Comparison of ENCODE assay signal across 1 cellular context in genomic region chr17:81984773-81985410, GRCh38.
TF ChIP-seq lines count a peak whose summit lies in the region.

No MANE protein-coding gene starts in this region.

TF ChIP-seq in HepG2, 621 proteins besides CTCF, POLR2A, EP300 and RAD21 (continued from another document):
- TF ChIP-seq ZBTB26 (CRISPR knock-in tag; IDR thresholded peaks at IDR 0.05; ENCODE audit: borderline replicate concordance), result no peak
- no peak for TF ChIP-seq ZGPAT (CRISPR knock-in tag; IDR thresholded peaks at IDR 0.05)
- TF ChIP-seq REST (IDR thresholded peaks at IDR 0.05; ENCODE audit: borderline replicate concordance in 1 of 2, low read depth in 1 of 2, low read length in 2 of 2), result no peak
- TF ChIP-seq ISX (CRISPR knock-in tag; conservative IDR thresholded peaks at IDR 0.05), result no peak
- peak; percentile 86 for TF ChIP-seq HNRNPLL (IDR thresholded peaks at IDR 0.05; ENCODE audit: low read depth, low read length, poor library complexity, severe bottlenecking)
- TF ChIP-seq HNF1A (IDR thresholded peaks at IDR 0.05; ENCODE audit: low read depth), result no peak
- TF ChIP-seq HNF1A (CRISPR knock-in tag; IDR thresholded peaks at IDR 0.05; ENCODE audit: borderline replicate concordance), result no peak
- no peak for TF ChIP-seq ZNF710 (CRISPR knock-in tag; IDR thresholded peaks at IDR 0.05; ENCODE audit: borderline replicate concordance)
- TF ChIP-seq AGO2 (optimal IDR thresholded peaks at IDR 0.05; ENCODE audit: low read depth, low read length), result peak; percentile 49
- TF ChIP-seq ZC3H13 (CRISPR knock-in tag; IDR thresholded peaks at IDR 0.05), result no peak
- TF ChIP-seq ZNF224 (CRISPR knock-in tag; IDR thresholded peaks at IDR 0.05), result no peak
- no peak for TF ChIP-seq ZNF660 (CRISPR knock-in tag; IDR thresholded peaks at IDR 0.05; ENCODE audit: borderline replicate concordance, low read depth)
- no peak for TF ChIP-seq TFAP4 (IDR thresholded peaks at IDR 0.05; ENCODE audit: borderline replicate concordance, low read depth)
- no peak for TF ChIP-seq ZNF142 (CRISPR knock-in tag; IDR thresholded peaks at IDR 0.05)
- no peak for TF ChIP-seq NCOR1 (IDR thresholded peaks at IDR 0.05; ENCODE audit: borderline replicate concordance, low read length)
- TF ChIP-seq KAT8 (CRISPR knock-in tag; IDR thresholded peaks at IDR 0.05), result no peak
- no peak for TF ChIP-seq ZNF280B (CRISPR knock-in tag; IDR thresholded peaks at IDR 0.05; ENCODE audit: borderline replicate concordance)
- no peak for TF ChIP-seq ZNF780A (CRISPR knock-in tag; IDR thresholded peaks at IDR 0.05)
- TF ChIP-seq NFYC (CRISPR knock-in tag; IDR thresholded peaks at IDR 0.05), result no peak
- no peak for TF ChIP-seq BCL6 (CRISPR knock-in tag; IDR thresholded peaks at IDR 0.05)
- no peak for TF ChIP-seq POLR2G (IDR thresholded peaks at IDR 0.05; ENCODE audit: low read depth, low read length)
- no peak for TF ChIP-seq SMC3 (IDR thresholded peaks at IDR 0.05; ENCODE audit: low read length)
- no peak for TF ChIP-seq ZFP91 (CRISPR knock-in tag; IDR thresholded peaks at IDR 0.05; ENCODE audit: borderline replicate concordance)
- no peak for TF ChIP-seq DPF2 (CRISPR knock-in tag; IDR thresholded peaks at IDR 0.05; ENCODE audit: borderline replicate concordance, low read depth)
- no peak for TF ChIP-seq RNF2 (conservative IDR thresholded peaks at IDR 0.05; ENCODE audit: low read depth)
- no peak for TF ChIP-seq IKZF4 (CRISPR knock-in tag; IDR thresholded peaks at IDR 0.05; ENCODE audit: borderline replicate concordance, low read depth, not compliant biosample characterization)
- TF ChIP-seq RBFOX2 (IDR thresholded peaks at IDR 0.05; ENCODE audit: low read depth, low read length), result peak; percentile 48; the same call in 1 of the 2 replicates
- TF ChIP-seq LBX2 (CRISPR knock-in tag; IDR thresholded peaks at IDR 0.05; ENCODE audit: borderline replicate concordance), result no peak
- TF ChIP-seq ATRX (CRISPR knock-in tag; IDR thresholded peaks at IDR 0.05; ENCODE audit: borderline replicate concordance), result no peak
- TF ChIP-seq BRCA1 (CRISPR knock-in tag; IDR thresholded peaks at IDR 0.05), result no peak
- TF ChIP-seq SP2 (CRISPR knock-in tag; IDR thresholded peaks at IDR 0.05), result no peak
- no peak for TF ChIP-seq RCOR2 (CRISPR knock-in tag; IDR thresholded peaks at IDR 0.05)
